In genomic region chr1:95953005-95953404, GRCh38 we compare ENCODE assay signal across 9 cellular contexts.
DNase-seq lines count a peak whose midpoint lies in the region; ATAC-seq and TF ChIP-seq lines count a peak whose summit lies in the region.
"Had no signal": no experiment of that assay in that cellular context is flagged by ENCODE, and none has a peak within 500 bp of the region (broad histone marks: within the 10 kb centered on the region; RNA-seq: fewer than 3 reads in every experiment).

No MANE protein-coding gene starts in this region.

- in situ Hi-C loops in Panc1 (cut with HindIII; ENCODE audit: low pct_unique_long_range_greater_than_20kb, low sequenced_read_pairs), result no loop called here

- no peaks in the 10 kb centered on the region for H3K9me3 ChIP-seq in Panc1 (ENCODE audit: control insufficient read depth, insufficient read depth, low read depth, low read length)
- H3K9me3 ChIP-seq: BLaER1 treated with 17β-estradiol and CSF1 and Interleukin-3, amounts not matched to agents 10 nM and 100 nM had no signal

- POLR2A ChIA-PET in Panc1 (lab: Charles Lee), result no interaction called here

- H3K36me3 ChIP-seq in Panc1 (ENCODE audit: control insufficient read depth, insufficient read depth, low read length), result no peaks in the 10 kb centered on the region
- H3K36me3 ChIP-seq: BLaER1 treated with 17β-estradiol and CSF1 and Interleukin-3, amounts not matched to agents 10 nM and 100 nM had no signal

- no peak overlapping the region for H3K27ac ChIP-seq in Panc1 (ENCODE audit: low read length)
- H3K27ac ChIP-seq: BLaER1 treated with 17β-estradiol and CSF1 and Interleukin-3, amounts not matched to agents 10 nM and 100 nM had no signal

- CTCF ChIA-PET in Panc1 (lab: Charles Lee), result no interaction called here

- DNase-seq in Right ventricle myocardium inferior (ENCODE audit: missing footprints) (peak; percentile 15), left ventricle myocardium superior (no peak), Panc1 (ENCODE audit: low read depth, low spot score) (no peak), glomerular visceral epithelial cell (ENCODE audit: extremely low spot score) (peak; percentile 20), ureter (ENCODE audit: low spot score) (peak; percentile 45), NK-92 (lab: John Stamatoyannopoulos, UW; ENCODE audit: unreplicated experiment) (no peak)
- no peak for DNase-seq in activated effector memory CD4-positive, alpha-beta T cell treated with Interleukin-2 at 50 U/mL for 16 hours

- no peaks in the 10 kb centered on the region for H3K4me1 ChIP-seq in Panc1 (ENCODE audit: control insufficient read depth, insufficient read depth, low read length)

- BruUV-seq in Panc1 (replicated peaks; lab: Mats Ljungman, UMichigan), result no TSS peak

- H3K27me3 ChIP-seq in Panc1 (ENCODE audit: control insufficient read depth, insufficient read depth, low read length), result no peaks in the 10 kb centered on the region
- H3K27me3 ChIP-seq: BLaER1 treated with 17β-estradiol and CSF1 and Interleukin-3, amounts not matched to agents 10 nM and 100 nM had no signal

- peak; percentile 13; the same call in 1 of the 2 replicates for TF ChIP-seq CTCF in Panc1 (IDR thresholded peaks at IDR 0.05)

- H3K4me3 ChIP-seq in Panc1 (ENCODE audit: low read depth in 2 of 2, low read length in 2 of 2), result no peak overlapping the region
- H3K4me3 ChIP-seq: BLaER1 treated with 17β-estradiol and CSF1 and Interleukin-3, amounts not matched to agents 10 nM and 100 nM had no signal

- intact Hi-C loops in Right ventricle myocardium inferior (cut with DNase I), result no loop called here
- intact Hi-C loops in left ventricle myocardium superior (cut with micrococcal nuclease), result no loop called here
- intact Hi-C loops in Panc1 (cut with micrococcal nuclease; ENCODE audit: unreplicated experiment), result no loop called here

- no peak for ATAC-seq in Right ventricle myocardium inferior
- ATAC-seq in left ventricle myocardium superior, result no peak
- no peak for ATAC-seq in Panc1
- no peak for ATAC-seq in HG02623 (IDR thresholded peaks at IDR 0.05; ENCODE audit: unreplicated experiment)

Comparison
In these comparisons a context has a peak if more than half of its experiments do, and no peak if none do; other contexts are left out.
1. DNase-seq: peak in Right ventricle myocardium inferior (single experiment), glomerular visceral epithelial cell (single experiment) and ureter (single experiment); none in left ventricle myocardium superior (single experiment), Panc1 (single experiment), activated effector memory CD4-positive, alpha-beta T cell treated with Interleukin-2 at 50 U/mL for 16 hours (single experiment) and NK-92 (single experiment).